ENCODE assay signal across 7 cellular contexts in the genomic region with DNA sequence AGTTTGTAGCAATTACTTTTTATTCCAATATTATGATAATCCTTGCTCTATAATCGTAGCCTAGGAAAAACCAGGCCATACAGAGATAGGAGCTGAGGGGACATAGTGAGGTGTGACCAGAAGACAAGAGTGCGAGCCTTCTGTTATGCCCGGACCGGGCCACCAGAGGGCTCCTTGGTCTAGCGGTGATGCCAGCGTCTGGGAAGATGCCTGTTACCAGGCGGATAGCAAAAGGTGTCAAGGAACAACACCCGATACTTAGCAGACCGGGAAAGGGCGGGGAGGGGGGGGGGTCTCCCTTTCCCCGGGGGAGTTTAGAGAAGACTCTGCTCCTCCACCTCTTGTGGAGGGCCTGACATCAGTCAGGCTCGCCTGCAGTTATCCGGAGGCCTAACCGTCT.
DNase-seq lines count a peak whose midpoint lies in the region; TF ChIP-seq lines count a peak whose summit lies in the region.
"Not testable (repeated sequence)": the region's sequence is repeated elsewhere in the genome, so short reads cannot be mapped to it uniquely, and the experiment has no call there.

No MANE protein-coding gene starts in this region.

- H2AFZ ChIP-seq in hepatocyte, result not testable (repeated sequence)

- not testable (repeated sequence) for H3K9me3 ChIP-seq in CD4-positive, alpha-beta memory T cell (ENCODE audit: control insufficient read depth in 1 of 2, low read length in 2 of 2); hepatocyte (ENCODE audit: low read depth)

- H3K4me1 ChIP-seq in CD4-positive, alpha-beta memory T cell (ENCODE audit: insufficient read depth, low read length); hepatocyte (ENCODE audit: insufficient read depth): not testable (repeated sequence)

- POLR2A ChIA-PET in CD4-positive, alpha-beta memory T cell (lab: Charles Lee; ENCODE audit: partially characterized antibody), result not testable (repeated sequence)

- H3K4me2 ChIP-seq in hepatocyte, result not testable (repeated sequence)

- not testable (repeated sequence) for H3K27ac ChIP-seq in CD4-positive, alpha-beta memory T cell (ENCODE audit: low read depth, low read length); hepatocyte

- WGBS in hepatocyte (ENCODE audit: low lambda C conversion rate, missing lambda C conversion rate), result 13% methylated on average over 10 of the region's 14 CpGs

- intact Hi-C loops in CD4-positive, alpha-beta memory T cell (cut with micrococcal nuclease), result not testable (repeated sequence)
- intact Hi-C loops in activated naive CD4-positive, alpha-beta T cell treated with anti-CD3 and anti-CD28 coated beads for 36 hours (cut with micrococcal nuclease), result loop anchor here (2.0 to 10.0 kb wide), 3 partner anchors 99 to 379 kb away; partner anchors contain the start of gene XXYLT1

- not testable (repeated sequence) for H4K20me1 ChIP-seq in hepatocyte (ENCODE audit: insufficient read depth, poor library complexity, severe bottlenecking)

- H3K36me3 Mint-ChIP-seq in CD4-positive, alpha-beta memory T cell; activated naive CD4-positive, alpha-beta T cell treated with anti-CD3 and anti-CD28 coated beads for 36 hours (ENCODE audit: low read depth); neural crest cell (ENCODE audit: low read depth): not testable (repeated sequence)

- not testable (repeated sequence) for TF ChIP-seq CTCF in hepatocyte (IDR thresholded peaks at IDR 0.05; ENCODE audit: poor library complexity)
- TF ChIP-seq CTCF in neural crest cell (conservative IDR thresholded peaks at IDR 0.05), result peak; percentile 36

- H3K9me3 Mint-ChIP-seq in CD4-positive, alpha-beta memory T cell; activated naive CD4-positive, alpha-beta T cell treated with anti-CD3 and anti-CD28 coated beads for 36 hours; neural crest cell: not testable (repeated sequence)

- H3K4me3 Mint-ChIP-seq in CD4-positive, alpha-beta memory T cell, result peak overlapping the region in 5 of 8 donors; percentile 7 to 85 (median 51)
- not testable (repeated sequence) for H3K4me3 Mint-ChIP-seq in activated naive CD4-positive, alpha-beta T cell treated with anti-CD3 and anti-CD28 coated beads for 36 hours
- peak overlapping the region; percentile 89 for H3K4me3 Mint-ChIP-seq in neural crest cell

- CTCF ChIA-PET in CD4-positive, alpha-beta memory T cell (lab: Charles Lee; ENCODE audit: partially characterized antibody), result interaction anchor here (1.0 kb wide), 1 partner anchor 1946 kb away, joined by 6 read pairs; no protein-coding TSS in a partner anchor
- CTCF ChIA-PET in activated naive CD4-positive, alpha-beta T cell treated with anti-CD3 and anti-CD28 coated beads for 36 hours (lab: Charles Lee), result not testable (repeated sequence)

- not testable (repeated sequence) for H3K9me2 ChIP-seq in hepatocyte (replicated peaks; ENCODE audit: insufficient read depth)

- H3K27me3 ChIP-seq in CD4-positive, alpha-beta memory T cell (ENCODE audit: insufficient read depth, low read length); hepatocyte: not testable (repeated sequence)

- not testable (repeated sequence) for H3K4me3 ChIP-seq in CD4-positive, alpha-beta memory T cell (ENCODE audit: low read length in 2 of 2); hepatocyte

- DNase-seq in CD4-positive, alpha-beta memory T cell, result peak in 3 of 5 donors; percentile 21 to 30 (median 24)
- DNase-seq in H4 (ENCODE audit: low spot score) (peak; percentile 29), RPMI7951 (ENCODE audit: low read depth) (peak; percentile 46), dedifferentiated amniotic fluid mesenchymal stem cell (ENCODE audit: extremely low spot score) (peak; percentile 21), hepatocyte (ENCODE audit: low spot score) (peak; percentile 47)
- DNase-seq in activated naive CD4-positive, alpha-beta T cell treated with anti-CD3 and anti-CD28 coated beads for 36 hours, result peak; percentile 18
- not testable (repeated sequence) for DNase-seq in neural crest cell (ENCODE audit: low read depth, low spot score)

- not testable (repeated sequence) for H3K36me3 ChIP-seq in CD4-positive, alpha-beta memory T cell (ENCODE audit: insufficient read depth, low read length); hepatocyte (replicated peaks; ENCODE audit: insufficient read depth, low read depth)

- H3K27me3 Mint-ChIP-seq in CD4-positive, alpha-beta memory T cell; activated naive CD4-positive, alpha-beta T cell treated with anti-CD3 and anti-CD28 coated beads for 36 hours (ENCODE audit: low read depth); neural crest cell (ENCODE audit: low read depth): not testable (repeated sequence)

- H3K79me2 ChIP-seq in hepatocyte, result not testable (repeated sequence)

- peaks cover 3 to 11% (median 6%) of the 10 kb centered on the region in 4 donors for H3K4me1 Mint-ChIP-seq in CD4-positive, alpha-beta memory T cell
- not testable (repeated sequence) for H3K4me1 Mint-ChIP-seq in activated naive CD4-positive, alpha-beta T cell treated with anti-CD3 and anti-CD28 coated beads for 36 hours (ENCODE audit: low read depth); neural crest cell

- peak overlapping the region in 3 of 7 donors; percentile 54 to 90 (median 80) for H3K27ac Mint-ChIP-seq in CD4-positive, alpha-beta memory T cell
- H3K27ac Mint-ChIP-seq in activated naive CD4-positive, alpha-beta T cell treated with anti-CD3 and anti-CD28 coated beads for 36 hours; neural crest cell (ENCODE audit: unreplicated experiment): not testable (repeated sequence)
